In the genomic region with DNA sequence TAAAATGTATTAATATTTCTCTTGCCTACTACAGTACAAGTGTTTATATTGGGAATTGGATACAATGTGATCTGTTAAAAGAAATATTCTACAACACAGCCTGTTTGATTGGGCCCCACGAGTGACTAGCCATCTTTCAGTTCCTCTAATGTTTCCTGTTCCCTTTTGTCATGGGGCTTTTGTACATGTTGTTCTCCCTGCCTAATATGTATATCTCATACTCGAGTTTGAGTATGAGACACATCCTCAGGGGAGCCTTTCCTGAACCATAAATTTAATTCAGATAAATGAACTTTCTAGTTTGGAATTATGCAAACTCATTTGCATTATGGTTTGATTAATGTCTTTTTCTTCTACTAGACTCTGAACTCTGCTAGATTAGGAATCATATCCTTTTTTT, we compare ENCODE assay signal across 9 cellular contexts.
A peak's percentile ranks its signal among the peaks of the same experiment; 100 is the strongest.
DNase-seq lines count a peak whose midpoint lies in the region; ATAC-seq and TF ChIP-seq lines count a peak whose summit lies in the region.
"Had no signal": no experiment of that assay in that cellular context is flagged by ENCODE, and none has a peak within 500 bp of the region (broad histone marks: within the 10 kb centered on the region; RNA-seq: fewer than 3 reads in every experiment).

No MANE protein-coding gene starts in this region.

- DNase-seq in kidney glomerular epithelial cell (lab: John Stamatoyannopoulos, UW) (no peak), cerebellum (ENCODE audit: low spot score) (no peak), omental fat pad (ENCODE audit: low spot score) (no peak), HAP-1 (ENCODE audit: low spot score in 2 of 2) (no peak)
- DNase-seq: DND-41 had no signal

- H3K27me3 ChIP-seq in BLaER1 treated with 17β-estradiol and CSF1 and Interleukin-3, amounts not matched to agents 10 nM and 100 nM, result no peaks in the 10 kb centered on the region
- no peaks in the 10 kb centered on the region for H3K27me3 ChIP-seq in HAP-1 (ENCODE audit: low read depth)

- in situ Hi-C loops in HAP-1 (cut with MboI; ENCODE audit: low sequenced_read_pairs), result no loop called here

- H3K9me3 ChIP-seq in BLaER1 treated with 17β-estradiol and CSF1 and Interleukin-3, amounts not matched to agents 10 nM and 100 nM (replicated peaks in 1 of 11), result peaks cover 14 to 81% (median 66%) of the 10 kb centered on the region in 11 experiments
- H3K9me3 ChIP-seq in HAP-1, result no peaks in the 10 kb centered on the region

- peak overlapping the region in 4 of 11 experiments; percentile 54 to 70 (median 66); a peak in 6 of 22 replicates for H3K9ac ChIP-seq in BLaER1 treated with 17β-estradiol and CSF1 and Interleukin-3, amounts not matched to agents 10 nM and 100 nM

- H4K20me1 ChIP-seq in BLaER1 treated with 17β-estradiol and CSF1 and Interleukin-3, amounts not matched to agents 10 nM and 100 nM, result peaks cover 0 to 49% (median 22%) of the 10 kb centered on the region in 11 experiments; a peak in 15 of 22 replicates

- ATAC-seq in GM19455 (IDR thresholded peaks at IDR 0.05; ENCODE audit: unreplicated experiment) (peak; percentile 91), HG03439 (IDR thresholded peaks at IDR 0.05; ENCODE audit: unreplicated experiment) (peak; percentile 87), esophagus mucosa (peak; percentile 51), omental fat pad (ENCODE audit: low FRiP score) (no peak)

- TF ChIP-seq CTCF in omental fat pad (IDR thresholded peaks at IDR 0.05), result no peak

- H3K4me3 ChIP-seq in BLaER1 treated with 17β-estradiol and CSF1 and Interleukin-3, amounts not matched to agents 10 nM and 100 nM, result peak overlapping the region in 1 of 10 experiments; percentile 14; a peak in 2 of 20 replicates
- H3K4me3 ChIP-seq in HAP-1, result no peak overlapping the region

- peaks cover 26 to 81% (median 74%) of the 10 kb centered on the region in 11 experiments for H3K36me3 ChIP-seq in BLaER1 treated with 17β-estradiol and CSF1 and Interleukin-3, amounts not matched to agents 10 nM and 100 nM
- H3K36me3 ChIP-seq in HAP-1 (replicated peaks), result 0 out of 2 replicates have a peak, but pooled peaks cover 5% of the 10 kb centered on the region

- peak overlapping the region; percentile 53 to 93 (median 72); a peak in 21 of 22 replicates for H3K4me2 ChIP-seq in BLaER1 treated with 17β-estradiol and CSF1 and Interleukin-3, amounts not matched to agents 10 nM and 100 nM

- H3K27ac ChIP-seq in BLaER1 treated with 17β-estradiol and CSF1 and Interleukin-3, amounts not matched to agents 10 nM and 100 nM, result peak overlapping the region; percentile 7 to 83 (median 75); a peak in 19 of 22 replicates

- H3K4me1 ChIP-seq in BLaER1 treated with 17β-estradiol and CSF1 and Interleukin-3, amounts not matched to agents 10 nM and 100 nM, result peaks cover 19 to 73% (median 36%) of the 10 kb centered on the region in 10 experiments
- H3K4me1 ChIP-seq in HAP-1, result peaks cover 27% of the 10 kb centered on the region
